ENCODE assay signal across 8 cellular contexts in genomic region chr9:40951876-40952494, GRCh38.
DNase-seq lines count a peak whose midpoint lies in the region; TF ChIP-seq lines count a peak whose summit lies in the region.
"Not testable (repeated sequence)": the region's sequence is repeated elsewhere in the genome, so short reads cannot be mapped to it uniquely, and the experiment has no call there.

No MANE protein-coding gene starts in this region.

- not testable (repeated sequence) for H3K4me3 ChIP-seq in LNCaP clone FGC (ENCODE audit: low read depth, low read length); cardiac fibroblast (replicated peaks in 1 of 2; ENCODE audit: low read depth in 2 of 2, low read length in 2 of 2); osteoblast (ENCODE audit: insufficient read depth, low read length)

- not testable (repeated sequence) for H3K14ac ChIP-seq in H9 (ENCODE audit: insufficient read depth, low read length)

- H4K8ac ChIP-seq in H9 (replicated peaks; ENCODE audit: insufficient read length, low read depth, low read length): not testable (repeated sequence)

- H3K4me1 ChIP-seq in H9 (ENCODE audit: insufficient read depth, low read length); osteoblast (ENCODE audit: insufficient read depth, low read length): not testable (repeated sequence)

- not testable (repeated sequence) for H3K36me3 ChIP-seq in osteoblast (ENCODE audit: insufficient read depth, low read length)

- H3K4me1 Mint-ChIP-seq in H9; glutamatergic neuron (ENCODE audit: low read depth, unreplicated experiment): not testable (repeated sequence)

- H3T11ph ChIP-seq in H9 (ENCODE audit: low read length): not testable (repeated sequence)

- not testable (repeated sequence) for H3K79me1 ChIP-seq in H9 (ENCODE audit: insufficient read depth, low read depth, low read length, poor library complexity, severe bottlenecking)

- not testable (repeated sequence) for H3K79me2 ChIP-seq in H9 (ENCODE audit: insufficient read depth, low read length); osteoblast (ENCODE audit: insufficient read depth, low read length)

- not testable (repeated sequence) for H2BK15ac ChIP-seq in H9 (ENCODE audit: low read depth, low read length)

- TF ChIP-seq CTCF in H9 (conservative IDR thresholded peaks at IDR 0.05): peak; percentile 24; the same call in 2 of the 3 replicates
- peak; percentile 24; the same call in 1 of the 2 replicates for TF ChIP-seq CTCF in LNCaP clone FGC (IDR thresholded peaks at IDR 0.05; ENCODE audit: control insufficient read depth, extremely low read depth, insufficient read depth)
- peak; percentile 63 for TF ChIP-seq CTCF in VCaP (conservative IDR thresholded peaks at IDR 0.05)
- peak; percentile 21 for TF ChIP-seq CTCF in cardiac fibroblast (IDR thresholded peaks at IDR 0.05; ENCODE audit: low read depth, low read length)
- TF ChIP-seq CTCF in glutamatergic neuron (IDR thresholded peaks at IDR 0.05; ENCODE audit: partially characterized antibody, unreplicated experiment): peak; percentile 54
- not testable (repeated sequence) for TF ChIP-seq CTCF in osteoblast (IDR thresholded peaks at IDR 0.05; ENCODE audit: extremely low read depth, low read depth, low read length)

- H2AFZ ChIP-seq in H9 (ENCODE audit: low read length); osteoblast (ENCODE audit: low read length): not testable (repeated sequence)

- not testable (repeated sequence) for H3K4ac ChIP-seq in H9 (ENCODE audit: low read depth, low read length)

- H2BK120ac ChIP-seq in H9 (ENCODE audit: low read depth, low read length, poor library complexity, severe bottlenecking): not testable (repeated sequence)

- peaks cover 41 to 62% of the 10 kb centered on the region in 2 experiments for H3K9me3 Mint-ChIP-seq in H9
- H3K9me3 Mint-ChIP-seq in glutamatergic neuron (ENCODE audit: unreplicated experiment): not testable (repeated sequence)

- H3K27me3 Mint-ChIP-seq in H9 (ENCODE audit: low read depth): peaks cover 93% of the 10 kb centered on the region
- H3K27me3 Mint-ChIP-seq in glutamatergic neuron (ENCODE audit: unreplicated experiment): not testable (repeated sequence)

- H2AK5ac ChIP-seq in H9 (ENCODE audit: insufficient read length, low read length): not testable (repeated sequence)

- H3K23ac ChIP-seq in H9 (ENCODE audit: insufficient read length, low read depth, low read length): not testable (repeated sequence)

- not testable (repeated sequence) for H3K27ac Mint-ChIP-seq in H9; glutamatergic neuron (ENCODE audit: unreplicated experiment)

- not testable (repeated sequence) for H4K5ac ChIP-seq in H9 (ENCODE audit: insufficient read length, low read depth, low read length)

- not testable (repeated sequence) for H4K91ac ChIP-seq in H9 (ENCODE audit: insufficient read length, low read depth, low read length)

- not testable (repeated sequence) for H3K23me2 ChIP-seq in H9 (ENCODE audit: insufficient read length, low read depth, low read length, poor library complexity, severe bottlenecking)

- H3K27ac ChIP-seq in H9 (ENCODE audit: insufficient read length, low read depth, low read length); VCaP; osteoblast (ENCODE audit: low read depth, low read length): not testable (repeated sequence)

- not testable (repeated sequence) for H3K4me2 ChIP-seq in H9 (ENCODE audit: insufficient read depth, insufficient read length, low read length); osteoblast (ENCODE audit: insufficient read depth, low read length)

- peak; percentile 28 for DNase-seq in A172 (ENCODE audit: low spot score)
- peak; percentile 36 for DNase-seq in ELF-1 (ENCODE audit: low read depth, low spot score)
- DNase-seq in H9; LNCaP clone FGC (ENCODE audit: low read depth); cardiac fibroblast (ENCODE audit: low read depth in 2 of 2): not testable (repeated sequence)
- peak; percentile 22 for DNase-seq in glutamatergic neuron
- DNase-seq in osteoblast (ENCODE audit: insufficient read length, low spot score, missing footprints): peak; percentile 31

- WGBS in H9 (ENCODE audit: extremely low coverage, insufficient read length, low lambda C conversion rate): no CpG with 5 or more reads among the region's 17 CpGs

- H3K9ac ChIP-seq in H9 (ENCODE audit: extremely low read depth, insufficient read length, low read length): not testable (repeated sequence)

- not testable (repeated sequence) for H3K9me3 ChIP-seq in H9 (ENCODE audit: control insufficient read depth, low read depth, low read length); osteoblast (ENCODE audit: low read depth, low read length)

- H2BK5ac ChIP-seq in H9 (ENCODE audit: insufficient read length, low read length): not testable (repeated sequence)

- H3K27me3 ChIP-seq in H9 (ENCODE audit: insufficient read depth, low read length); osteoblast (ENCODE audit: insufficient read depth, low read length): not testable (repeated sequence)

- H4K20me1 ChIP-seq in H9 (ENCODE audit: control insufficient read depth, insufficient read depth, insufficient read length); osteoblast (ENCODE audit: insufficient read depth, low read length): not testable (repeated sequence)

- H3K36me3 Mint-ChIP-seq in H9 (ENCODE audit: insufficient read depth in 1 of 3, low read depth in 3 of 3); glutamatergic neuron (ENCODE audit: unreplicated experiment): not testable (repeated sequence)

- not testable (repeated sequence) for H2BK20ac ChIP-seq in H9 (ENCODE audit: low read depth, low read length, poor library complexity, severe bottlenecking)

- not testable (repeated sequence) for H2BK12ac ChIP-seq in H9 (ENCODE audit: insufficient read length, low read depth, low read length)

- H3K4me3 Mint-ChIP-seq in H9; glutamatergic neuron (ENCODE audit: unreplicated experiment): not testable (repeated sequence)

- not testable (repeated sequence) for H3K18ac ChIP-seq in H9 (ENCODE audit: insufficient read length, low read depth, low read length)

- H3K56ac ChIP-seq in H9 (ENCODE audit: insufficient read length, low read depth, low read length): not testable (repeated sequence)
